ENCODE assay signal across 17 cellular contexts in the genomic region with DNA sequence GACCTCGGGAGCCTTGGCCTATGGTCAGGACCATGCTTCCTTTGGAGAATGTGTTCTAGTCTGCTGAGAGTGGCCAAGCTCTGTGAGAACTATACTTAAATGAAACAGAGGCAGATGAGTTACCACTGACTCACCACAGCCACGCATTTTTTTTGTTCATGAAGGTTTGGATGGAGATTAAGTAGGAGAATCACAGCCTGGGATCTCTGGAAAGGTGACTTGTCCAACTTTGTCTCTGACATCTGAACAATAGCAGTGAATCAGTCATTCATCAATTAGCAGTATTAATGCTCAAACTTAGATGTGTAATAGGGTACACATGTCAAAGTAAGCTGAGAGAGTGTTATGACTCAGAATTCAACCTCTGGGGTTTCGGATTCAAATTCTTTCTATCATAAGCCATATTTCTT.
DNase-seq lines count a peak whose midpoint lies in the region; ATAC-seq and TF ChIP-seq lines count a peak whose summit lies in the region.
"Had no signal": no experiment of that assay in that cellular context is flagged by ENCODE, and none has a peak within 500 bp of the region (broad histone marks: within the 10 kb centered on the region; RNA-seq: fewer than 3 reads in every experiment).

No MANE protein-coding gene starts in this region.

- H3K27ac ChIP-seq in RWPE1, result peak overlapping the region; percentile 62; the same call in 1 of the 2 replicates
- no peak overlapping the region for H3K27ac ChIP-seq in lower lobe of right lung
- H3K27ac ChIP-seq: gastrocnemius medialis, right lobe of liver, SJSA1 had no signal

- CTCF ChIA-PET in RWPE1 (lab: Yijun Ruan, JAX), result no interaction called here

- no peaks in the 10 kb centered on the region for H3K27me3 ChIP-seq in skeletal muscle satellite cell (ENCODE audit: control insufficient read depth, insufficient read depth, low read length)
- H3K27me3 ChIP-seq in lower lobe of right lung (ENCODE audit: low read depth), result no peaks in the 10 kb centered on the region
- H3K27me3 ChIP-seq: gastrocnemius medialis, right lobe of liver, SJSA1 had no signal

- POLR2A ChIA-PET in RWPE1 (lab: Yijun Ruan, JAX; ENCODE audit: low non-redundant PET), result no interaction called here

- peak overlapping the region; percentile 3 for H3K4me2 ChIP-seq in skeletal muscle satellite cell (ENCODE audit: low read length)

- TF ChIP-seq CTCF in RWPE1 (conservative IDR thresholded peaks at IDR 0.05; ENCODE audit: low read depth) (no peak), lower lobe of right lung (IDR thresholded peaks at IDR 0.05) (no peak)

- no peaks in the 10 kb centered on the region for H3K36me3 ChIP-seq in skeletal muscle satellite cell (ENCODE audit: insufficient read depth, low read length)
- H3K36me3 ChIP-seq in lower lobe of right lung, result no peaks in the 10 kb centered on the region
- H3K36me3 ChIP-seq: gastrocnemius medialis, right lobe of liver, SJSA1 had no signal

- ATAC-seq in GM18520 (IDR thresholded peaks at IDR 0.05; ENCODE audit: unreplicated experiment) (peak; percentile 34), lower lobe of right lung (no peak), left lobe of liver (no peak), GM18519 (IDR thresholded peaks at IDR 0.05; ENCODE audit: low FRiP score, unreplicated experiment) (no peak)
- ATAC-seq: activated CD8-positive, alpha-beta memory T cell treated with anti-CD3 and anti-CD28 coated beads, Interleukin-2, amount 10 ng/mL, durations not matched to agents 7 days and 5 days; gastrocnemius medialis; naive thymus-derived CD8-positive, alpha-beta T cell; right lobe of liver had no signal

- peak overlapping the region; percentile 62 for H3K9ac ChIP-seq in skeletal muscle satellite cell (ENCODE audit: low read depth, low read length)

- peak; percentile 75 for DNase-seq in RWPE1 (ENCODE audit: low spot score)
- peak; percentile 33 for DNase-seq in fibroblast of gingiva (ENCODE audit: low read depth)
- DNase-seq in NCI-H2227 treated with DMSO at 0.1 percent for 48 hours (lab: John Stamatoyannopoulos, UW), result no peak
- no peak for DNase-seq in lower lobe of right lung
- DNase-seq in left lobe of liver (ENCODE audit: low spot score), result no peak
- DNase-seq: activated CD8-positive, alpha-beta memory T cell treated with anti-CD3 and anti-CD28 coated beads, Interleukin-2, amount 10 ng/mL, durations not matched to agents 7 days and 5 days; activated naive CD4-positive, alpha-beta T cell treated with anti-CD3 and anti-CD28 coated beads for 36 hours; gastrocnemius medialis; left cardiac atrium; naive thymus-derived CD8-positive, alpha-beta T cell; NCI-H187 treated with DMSO at 0.1 percent for 48 hours; NCI-H748 treated with DMSO at 0.1 percent for 48 hours; right lobe of liver had no signal

- intact Hi-C loops in lower lobe of right lung (cut with DNase I), result no loop called here

- H3K9me3 ChIP-seq in skeletal muscle satellite cell (replicated peaks; ENCODE audit: low read length) (no peaks in the 10 kb centered on the region), lower lobe of right lung (no peaks in the 10 kb centered on the region)
- H3K9me3 ChIP-seq: gastrocnemius medialis, right lobe of liver, SJSA1 had no signal

- H3K4me1 ChIP-seq in skeletal muscle satellite cell (ENCODE audit: control insufficient read depth, insufficient read depth, low read length), result peaks cover 61% of the 10 kb centered on the region
- H3K4me1 ChIP-seq in lower lobe of right lung, result no peaks in the 10 kb centered on the region
- H3K4me1 ChIP-seq: gastrocnemius medialis, right lobe of liver had no signal

- H3K4me3 ChIP-seq in skeletal muscle satellite cell (ENCODE audit: low read length) (no peak overlapping the region), lower lobe of right lung (no peak overlapping the region)
- H3K4me3 ChIP-seq: gastrocnemius medialis, right lobe of liver, SJSA1 had no signal

Comparison
In these comparisons a context has a peak if more than half of its experiments do, and no peak if none do; other contexts are left out.
1. DNase-seq: peak in RWPE1 (single experiment) and fibroblast of gingiva (single experiment); none in NCI-H2227 treated with DMSO at 0.1 percent for 48 hours (single experiment), lower lobe of right lung (single experiment) and left lobe of liver (single experiment).